28 cellular contexts compared by ENCODE assay signal in the genomic region with DNA sequence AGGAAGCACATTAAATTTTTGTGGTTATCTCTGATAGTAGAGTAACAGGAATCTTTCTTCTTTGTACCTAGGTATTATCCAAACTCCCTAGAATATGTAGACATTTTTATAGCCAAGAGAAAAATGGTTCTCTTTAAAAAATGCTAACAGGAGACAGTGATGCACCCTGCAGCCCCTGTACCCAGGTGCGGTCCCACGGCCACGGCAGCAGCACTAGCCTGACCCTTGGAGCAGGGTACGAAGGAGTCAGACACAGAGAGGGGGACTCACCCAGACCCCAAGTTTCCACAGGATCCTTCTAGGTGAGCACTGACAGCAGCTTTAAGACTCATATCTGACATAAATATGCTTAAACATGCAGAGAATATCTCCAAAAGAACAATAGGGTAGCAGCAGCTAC.
"Had no signal": no experiment of that assay in that cellular context is flagged by ENCODE, and none has a peak within 500 bp of the region (broad histone marks: within the 10 kb centered on the region; RNA-seq: fewer than 3 reads in every experiment).

No MANE protein-coding gene starts in this region.

- H2AFZ ChIP-seq: PC-9 had no signal

- H3K4me3 Mint-ChIP-seq: activated B cell treated with CpG ODN at 0.5 μM for 24 hours; activated CD4-positive, alpha-beta memory T cell treated with anti-CD3 and anti-CD28 coated beads for 36 hours; activated naive CD4-positive, alpha-beta T cell treated with anti-CD3 and anti-CD28 coated beads, Interleukin-2, amount 10 ng/mL, durations not matched to agents 7 days and 5 days; activated naive CD8-positive, alpha-beta T cell; activated naive CD8-positive, alpha-beta T cell treated with anti-CD3 and anti-CD28 coated beads, Interleukin-2, amount 50 U/mL, for 24 hours; activated T-helper 1 cell treated with anti-CD3 and anti-CD28 coated beads, Interleukin-12 subunit alpha, Interleukin-12 subunit beta, Interleukin-2, Interleukin-4 antibody, amounts not matched to agents 30 ng/mL and 10 ng/mL and 1 ng/mL, durations not matched to agents 14 hours and 24 hours and 36 hours; brain had no signal

- H3K9ac ChIP-seq: KMS-11 had no signal

- FAIRE-seq: RCC 7860 had no signal

- ATAC-seq: activated naive CD8-positive, alpha-beta T cell treated with anti-CD3 and anti-CD28 coated beads, Interleukin-2, amount 50 U/mL, for 24 hours had no signal

- H3K4me1 Mint-ChIP-seq: activated naive CD4-positive, alpha-beta T cell treated with anti-CD3 and anti-CD28 coated beads, Interleukin-2, amount 10 ng/mL, durations not matched to agents 7 days and 5 days had no signal

- H3K9me3 Mint-ChIP-seq: activated B cell treated with CpG ODN at 0.5 μM for 24 hours; activated CD4-positive, alpha-beta memory T cell treated with anti-CD3 and anti-CD28 coated beads for 36 hours; activated naive CD4-positive, alpha-beta T cell treated with anti-CD3 and anti-CD28 coated beads, Interleukin-2, amount 10 ng/mL, durations not matched to agents 7 days and 5 days; activated naive CD8-positive, alpha-beta T cell treated with anti-CD3 and anti-CD28 coated beads, Interleukin-2, amount 50 U/mL, for 24 hours; activated T-helper 1 cell treated with anti-CD3 and anti-CD28 coated beads, Interleukin-12 subunit alpha, Interleukin-12 subunit beta, Interleukin-2, Interleukin-4 antibody, amounts not matched to agents 30 ng/mL and 10 ng/mL and 1 ng/mL, durations not matched to agents 14 hours and 24 hours and 36 hours; brain had no signal

- H3K4me1 ChIP-seq: colonic mucosa had no signal

- H3K27ac ChIP-seq: colonic mucosa, KMS-11, PC-9 had no signal

- H3K9me3 ChIP-seq: colonic mucosa had no signal

- H3K36me3 ChIP-seq: colonic mucosa had no signal

- H3K27ac Mint-ChIP-seq: activated B cell treated with CpG ODN at 0.5 μM for 24 hours; activated CD4-positive, alpha-beta memory T cell treated with anti-CD3 and anti-CD28 coated beads for 36 hours; activated naive CD4-positive, alpha-beta T cell treated with anti-CD3 and anti-CD28 coated beads, Interleukin-2, amount 10 ng/mL, durations not matched to agents 7 days and 5 days; activated naive CD8-positive, alpha-beta T cell treated with anti-CD3 and anti-CD28 coated beads, Interleukin-2, amount 50 U/mL, for 24 hours; activated T-helper 1 cell treated with anti-CD3 and anti-CD28 coated beads, Interleukin-12 subunit alpha, Interleukin-12 subunit beta, Interleukin-2, Interleukin-4 antibody, amounts not matched to agents 30 ng/mL and 10 ng/mL and 1 ng/mL, durations not matched to agents 14 hours and 24 hours and 36 hours had no signal

- H3K27me3 Mint-ChIP-seq: activated B cell treated with CpG ODN at 0.5 μM for 24 hours; activated CD4-positive, alpha-beta memory T cell treated with anti-CD3 and anti-CD28 coated beads for 36 hours; activated naive CD4-positive, alpha-beta T cell treated with anti-CD3 and anti-CD28 coated beads, Interleukin-2, amount 10 ng/mL, durations not matched to agents 7 days and 5 days; activated naive CD8-positive, alpha-beta T cell; activated naive CD8-positive, alpha-beta T cell treated with anti-CD3 and anti-CD28 coated beads, Interleukin-2, amount 50 U/mL, for 24 hours; brain had no signal

- DNase-seq: activated B cell treated with CpG ODN at 0.5 μM for 24 hours; activated CD4-positive, alpha-beta memory T cell treated with anti-CD3 and anti-CD28 coated beads for 36 hours; activated CD4-positive, alpha-beta T cell treated with anti-CD3 and anti-CD28 coated beads for 4 hours; activated CD4-positive, alpha-beta T cell treated with anti-CD3 and anti-CD28 coated beads, Interleukin-2, amount 50 U/mL, for 1 hour; activated CD4-positive, CD25-positive, alpha-beta regulatory T cell treated with anti-CD3 and anti-CD28 coated beads, Interleukin-2, amount 50 U/mL, for 72 hours; activated naive CD4-positive, alpha-beta T cell treated with anti-CD3 and anti-CD28 coated beads, Interleukin-2, amount 10 ng/mL, durations not matched to agents 7 days and 5 days; activated naive CD8-positive, alpha-beta T cell treated with anti-CD3 and anti-CD28 coated beads, Interleukin-2, amount 50 U/mL, for 24 hours; activated T-cell treated with anti-CD3 and anti-CD28 coated beads, Interleukin-2, amount 50 U/mL, for 1 hour; central memory CD4-positive, alpha-beta T cell; colonic mucosa; NCI-H1092 treated with DMSO at 0.1 percent for 48 hours; NCI-H146; NCI-H187; NCI-H2029 treated with DMSO at 0.1 percent for 48 hours; NCI-H2107; NCI-H2171; NCI-H510A; NCI-H526; NCI-H748 treated with DMSO at 0.1 percent for 48 hours; NK-92 treated with Interleukin-12 subunit alpha and Interleukin-12 subunit beta, amount 100 ng/mL, for 24 hours; PC-9; Right ventricle myocardium superior; T-helper 9 cell had no signal

- H3K4me3 ChIP-seq: colonic mucosa, PC-9 had no signal

- H3K27me3 ChIP-seq: colonic mucosa had no signal

- H3K4me2 ChIP-seq: KMS-11, PC-9 had no signal
